Comparison of ENCODE assay signal across 8 cellular contexts in genomic region chr2:100893753-100894530, GRCh38.
DNase-seq lines count a peak whose midpoint lies in the region; ATAC-seq and TF ChIP-seq lines count a peak whose summit lies in the region.

No MANE protein-coding gene starts in this region.

- H3K79me2 ChIP-seq in PC-3 (ENCODE audit: low read length) = peaks cover 82% of the 10 kb centered on the region

- H2AFZ ChIP-seq in PC-3 (ENCODE audit: low read length) = no peak overlapping the region

- intact Hi-C loops in PC-3 (cut with micrococcal nuclease) = no loop called here

- in situ Hi-C loops in Caki2 (cut with HindIII; ENCODE audit: low pct_unique_long_range_greater_than_20kb, low sequenced_read_pairs) = no loop called here

- H3K4me3 ChIP-seq in PC-3 (ENCODE audit: low read length) = no peak overlapping the region

- peaks cover 49% of the 10 kb centered on the region for H3K4me1 ChIP-seq in PC-3 (ENCODE audit: insufficient read depth, low read length)

- peaks cover 19% of the 10 kb centered on the region for H3K36me3 ChIP-seq in PC-3 (ENCODE audit: low read depth, low read length)

- H3K9me3 ChIP-seq in PC-3 (ENCODE audit: low read length) = no peaks in the 10 kb centered on the region

- CTCF ChIA-PET in PC-3 (lab: Charles Lee) = no interaction called here

- DNase-seq in Caki2 (ENCODE audit: low read depth) = peak; percentile 80
- peak; percentile 78 for DNase-seq in PC-3
- DNase-seq in islet precursor cell = peak; percentile 67
- no peak for DNase-seq in NCI-H146 (lab: John Stamatoyannopoulos, UW)
- DNase-seq in HPDE6-E6E7 (ENCODE audit: extremely low spot score) = no peak
- DNase-seq in NCI-H446 (lab: John Stamatoyannopoulos, UW) = no peak

- no peaks in the 10 kb centered on the region for H3K27me3 ChIP-seq in PC-3 (ENCODE audit: low read length)

- TF ChIP-seq CTCF in PC-3 (conservative IDR thresholded peaks at IDR 0.05; ENCODE audit: low read depth, low read length) = 0 out of 2 replicates have a peak, but pooled peaks have one; percentile 8

- no TSS peak for BruUV-seq in PC-3 (replicated peaks; lab: Mats Ljungman, UMichigan)

- H3K9ac ChIP-seq in PC-3 (ENCODE audit: low read length) = peak overlapping the region; percentile 82

- ATAC-seq in GM21515 (IDR thresholded peaks at IDR 0.05; ENCODE audit: unreplicated experiment) (peak; percentile 56), PC-3 (peak; percentile 55), HG02759 (IDR thresholded peaks at IDR 0.05; ENCODE audit: unreplicated experiment) (no peak)

- POLR2A ChIA-PET in PC-3 (lab: Charles Lee; ENCODE audit: unreplicated experiment) = no interaction called here

- H4K20me1 ChIP-seq in PC-3 (ENCODE audit: low read length) = no peaks in the 10 kb centered on the region

- H3K9me2 ChIP-seq in PC-3 (replicated peaks; ENCODE audit: low read length) = no peaks in the 10 kb centered on the region

- H3K27ac ChIP-seq in PC-3 (ENCODE audit: low read length) = peak overlapping the region; percentile 95

- peak overlapping the region; percentile 21; the same call in 1 of the 2 replicates for H3K4me2 ChIP-seq in PC-3 (ENCODE audit: low read length)

- H3F3A ChIP-seq in PC-3 (ENCODE audit: low read length, unreplicated experiment) = peaks cover 10% of the 10 kb centered on the region

Comparison
In these comparisons a context has a peak if more than half of its experiments do, and no peak if none do; other contexts are left out.
1. DNase-seq: peak in Caki2 (single experiment), PC-3 (single experiment) and islet precursor cell (single experiment); none in NCI-H146 (single experiment), HPDE6-E6E7 (single experiment) and NCI-H446 (0 of 2).